Comparison of ENCODE assay signal across 1 cellular context in the genomic region with DNA sequence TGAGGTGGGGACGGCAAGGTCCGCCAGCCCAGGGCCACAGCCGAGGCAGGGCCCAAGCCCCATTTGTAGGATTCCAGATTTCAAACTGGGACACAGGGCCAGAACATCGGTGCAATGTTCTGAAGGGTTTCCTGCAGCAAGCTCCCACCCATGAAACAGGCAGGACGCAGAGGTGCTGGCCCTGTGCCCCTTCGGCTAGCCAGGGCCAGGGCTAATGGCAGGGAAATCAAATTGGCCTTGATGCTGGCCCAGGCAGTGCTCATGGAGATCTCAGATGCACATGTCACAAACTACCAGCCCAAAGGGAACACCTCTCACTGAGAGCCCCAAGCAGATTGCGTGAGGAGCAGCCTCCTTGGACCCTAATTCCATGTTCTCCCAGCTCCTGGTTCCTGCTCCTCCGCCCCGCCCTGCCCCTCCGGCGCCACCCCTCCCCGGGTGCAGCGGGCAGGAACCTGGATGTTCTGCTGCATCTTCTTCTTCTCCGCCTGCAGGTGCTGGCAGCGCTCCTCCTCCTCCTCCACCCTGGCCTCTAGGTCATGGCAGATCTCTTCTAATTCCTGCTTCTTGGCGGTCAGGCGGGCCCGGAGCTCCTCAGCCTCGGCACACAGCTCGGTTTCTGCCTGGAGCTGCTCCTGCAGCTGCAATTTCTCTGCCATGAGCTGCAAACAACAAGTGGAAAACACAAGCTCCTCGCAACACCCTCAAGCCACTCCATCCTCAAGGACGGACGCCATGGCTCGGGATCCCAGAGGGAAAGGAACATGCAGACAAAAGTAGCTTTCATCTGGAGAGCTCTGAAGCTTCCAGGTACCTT.
TF ChIP-seq lines count a peak whose summit lies in the region.

No MANE protein-coding gene starts in this region.

TF ChIP-seq in IMR-90, 13 proteins besides CTCF, POLR2A, EP300 and RAD21:
- no peak for TF ChIP-seq MAZ (IDR thresholded peaks at IDR 0.05; ENCODE audit: borderline replicate concordance, low read depth, low read length)
- TF ChIP-seq CEBPB (IDR thresholded peaks at IDR 0.05; ENCODE audit: low read depth, low read length), result no peak
- no peak for TF ChIP-seq FOS (IDR thresholded peaks at IDR 0.05; ENCODE audit: low read depth, low read length)
- no peak for TF ChIP-seq MXI1 (IDR thresholded peaks at IDR 0.05; ENCODE audit: borderline replicate concordance, low read depth, low read length)
- TF ChIP-seq, protein P1, sequence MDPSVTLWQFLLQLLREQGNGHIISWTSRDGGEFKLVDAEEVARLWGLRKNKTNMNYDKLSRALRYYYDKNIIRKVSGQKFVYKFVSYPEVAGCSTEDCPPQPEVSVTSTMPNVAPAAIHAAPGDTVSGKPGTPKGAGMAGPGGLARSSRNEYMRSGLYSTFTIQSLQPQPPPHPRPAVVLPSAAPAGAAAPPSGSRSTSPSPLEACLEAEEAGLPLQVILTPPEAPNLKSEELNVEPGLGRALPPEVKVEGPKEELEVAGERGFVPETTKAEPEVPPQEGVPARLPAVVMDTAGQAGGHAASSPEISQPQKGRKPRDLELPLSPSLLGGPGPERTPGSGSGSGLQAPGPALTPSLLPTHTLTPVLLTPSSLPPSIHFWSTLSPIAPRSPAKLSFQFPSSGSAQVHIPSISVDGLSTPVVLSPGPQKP (IDR thresholded peaks at IDR 0.05; ENCODE audit: borderline replicate concordance, low read depth, low read length), result no peak
- TF ChIP-seq, protein P2, sequence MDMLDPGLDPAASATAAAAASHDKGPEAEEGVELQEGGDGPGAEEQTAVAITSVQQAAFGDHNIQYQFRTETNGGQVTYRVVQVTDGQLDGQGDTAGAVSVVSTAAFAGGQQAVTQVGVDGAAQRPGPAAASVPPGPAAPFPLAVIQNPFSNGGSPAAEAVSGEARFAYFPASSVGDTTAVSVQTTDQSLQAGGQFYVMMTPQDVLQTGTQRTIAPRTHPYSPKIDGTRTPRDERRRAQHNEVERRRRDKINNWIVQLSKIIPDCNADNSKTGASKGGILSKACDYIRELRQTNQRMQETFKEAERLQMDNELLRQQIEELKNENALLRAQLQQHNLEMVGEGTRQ (IDR thresholded peaks at IDR 0.05; ENCODE audit: low read depth, low read length), result no peak
- TF ChIP-seq NFE2L2 (IDR thresholded peaks at IDR 0.05; ENCODE audit: low read depth, low read length), result no peak
- TF ChIP-seq MAFK (IDR thresholded peaks at IDR 0.05; ENCODE audit: low read depth, low read length), result no peak
- TF ChIP-seq SMC3 (IDR thresholded peaks at IDR 0.05; ENCODE audit: low read depth, low read length), result no peak
- TF ChIP-seq RFX5 (IDR thresholded peaks at IDR 0.05; ENCODE audit: low read depth, low read length), result no peak
- no peak for TF ChIP-seq RCOR1 (IDR thresholded peaks at IDR 0.05; ENCODE audit: insufficient replicate concordance, low read length)
- no peak for TF ChIP-seq BHLHE40 (IDR thresholded peaks at IDR 0.05; ENCODE audit: low read depth, low read length)
- TF ChIP-seq CHD1 (IDR thresholded peaks at IDR 0.05; ENCODE audit: low read depth, low read length), result no peak
